In genomic region chr1:3771108-3772026, GRCh38 we compare ENCODE assay signal across 1 cellular context.
TF ChIP-seq lines count a peak whose summit lies in the region.

No MANE protein-coding gene starts in this region.

TF ChIP-seq in HepG2, 621 proteins besides CTCF, POLR2A, EP300 and RAD21 (continued from another document and continues in another):
- TF ChIP-seq CSRNP1 (CRISPR knock-in tag; IDR thresholded peaks at IDR 0.05): peak; percentile 58; the same call in 1 of the 2 replicates
- TF ChIP-seq SIX4 (CRISPR knock-in tag; IDR thresholded peaks at IDR 0.05): no peak
- no peak for TF ChIP-seq PRPF4 (IDR thresholded peaks at IDR 0.05; ENCODE audit: low read depth, low read length, poor library complexity, severe bottlenecking)
- no peak; the same call in 1 of the 2 replicates for TF ChIP-seq ZNF317 (CRISPR knock-in tag; IDR thresholded peaks at IDR 0.05)
- TF ChIP-seq, protein P1, sequence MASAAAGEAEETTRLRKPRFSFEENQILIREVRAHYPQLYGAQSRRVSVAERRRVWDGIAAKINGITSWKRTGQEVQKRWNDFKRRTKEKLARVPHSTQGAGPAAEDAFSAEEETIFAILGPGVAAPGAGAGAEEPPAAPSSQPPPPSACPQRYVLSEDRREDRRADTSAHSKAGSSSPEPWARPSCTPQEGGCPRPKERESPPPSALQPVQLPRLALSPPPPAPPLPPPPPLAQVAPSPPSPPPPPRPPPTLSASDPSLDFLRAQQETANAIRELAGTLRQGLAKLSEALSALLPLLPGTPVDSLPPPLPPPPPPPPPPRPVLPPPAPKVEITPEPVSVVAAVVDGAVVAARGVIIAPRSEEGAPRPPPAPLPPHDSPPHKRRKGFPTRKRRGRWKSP (CRISPR knock-in tag; IDR thresholded peaks at IDR 0.05): no peak
- no peak for TF ChIP-seq RORA (CRISPR knock-in tag; IDR thresholded peaks at IDR 0.05)
- TF ChIP-seq ZNF777 (CRISPR knock-in tag; IDR thresholded peaks at IDR 0.05): no peak
- no peak for TF ChIP-seq ARNTL (CRISPR knock-in tag; IDR thresholded peaks at IDR 0.05)
- no peak for TF ChIP-seq TCF12 (IDR thresholded peaks at IDR 0.05)
- no peak for TF ChIP-seq TCF12 (CRISPR knock-in tag; IDR thresholded peaks at IDR 0.05)
- TF ChIP-seq ZNF136 (CRISPR knock-in tag; IDR thresholded peaks at IDR 0.05; ENCODE audit: low read depth): no peak
- TF ChIP-seq ZNF556 (CRISPR knock-in tag; IDR thresholded peaks at IDR 0.05; ENCODE audit: borderline replicate concordance): no peak
- no peak for TF ChIP-seq CCDC6 (CRISPR knock-in tag; IDR thresholded peaks at IDR 0.05)
- no peak for TF ChIP-seq CREB3 (CRISPR knock-in tag; IDR thresholded peaks at IDR 0.05)
- no peak for TF ChIP-seq TRAFD1 (CRISPR knock-in tag; IDR thresholded peaks at IDR 0.05; ENCODE audit: borderline replicate concordance)
- TF ChIP-seq ZNF572 (CRISPR knock-in tag; IDR thresholded peaks at IDR 0.05): 0 out of 2 replicates have a peak, but pooled peaks have one; percentile 60
- TF ChIP-seq, protein P2, sequence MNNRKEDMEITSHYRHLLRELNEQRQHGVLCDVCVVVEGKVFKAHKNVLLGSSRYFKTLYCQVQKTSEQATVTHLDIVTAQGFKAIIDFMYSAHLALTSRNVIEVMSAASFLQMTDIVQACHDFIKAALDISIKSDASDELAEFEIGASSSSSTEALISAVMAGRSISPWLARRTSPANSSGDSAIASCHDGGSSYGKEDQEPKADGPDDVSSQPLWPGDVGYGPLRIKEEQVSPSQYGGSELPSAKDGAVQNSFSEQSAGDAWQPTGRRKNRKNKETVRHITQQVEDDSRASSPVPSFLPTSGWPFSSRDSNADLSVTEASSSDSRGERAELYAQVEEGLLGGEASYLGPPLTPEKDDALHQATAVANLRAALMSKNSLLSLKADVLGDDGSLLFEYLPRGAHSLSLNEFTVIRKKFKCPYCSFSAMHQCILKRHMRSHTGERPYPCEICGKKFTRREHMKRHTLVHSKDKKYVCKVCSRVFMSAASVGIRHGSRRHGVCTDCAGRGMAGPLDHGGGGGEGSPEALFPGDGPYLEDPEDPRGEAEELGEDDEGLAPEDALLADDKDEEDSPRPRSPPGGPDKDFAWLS (CRISPR knock-in tag; IDR thresholded peaks at IDR 0.05; ENCODE audit: borderline replicate concordance): 0 out of 2 replicates have a peak, but pooled peaks have one; percentile 13
- no peak for TF ChIP-seq GFI1 (CRISPR knock-in tag; IDR thresholded peaks at IDR 0.05; ENCODE audit: borderline replicate concordance)
- TF ChIP-seq SETDB1 (CRISPR knock-in tag; IDR thresholded peaks at IDR 0.05; ENCODE audit: borderline replicate concordance): no peak
- 0 out of 2 replicates have a peak, but pooled peaks have one; percentile 65 for TF ChIP-seq SNAI1 (CRISPR knock-in tag; IDR thresholded peaks at IDR 0.05; ENCODE audit: borderline replicate concordance)
- no peak; the same call in 1 of the 2 replicates for TF ChIP-seq ZNF547 (CRISPR knock-in tag; IDR thresholded peaks at IDR 0.05)
- TF ChIP-seq ZNF569 (CRISPR knock-in tag; IDR thresholded peaks at IDR 0.05; ENCODE audit: borderline replicate concordance): no peak
- no peak for TF ChIP-seq ZNF816 (CRISPR knock-in tag; IDR thresholded peaks at IDR 0.05; ENCODE audit: borderline replicate concordance)
- TF ChIP-seq ZNF367 (CRISPR knock-in tag; IDR thresholded peaks at IDR 0.05; ENCODE audit: borderline replicate concordance): 0 out of 2 replicates have a peak, but pooled peaks have one; percentile 29
- TF ChIP-seq TMF1 (CRISPR knock-in tag; IDR thresholded peaks at IDR 0.05; ENCODE audit: low read depth): no peak
- TF ChIP-seq ELF1 (CRISPR knock-in tag; IDR thresholded peaks at IDR 0.05): peak; percentile 15; the same call in 1 of the 2 replicates
- TF ChIP-seq MIXL1 (CRISPR knock-in tag; IDR thresholded peaks at IDR 0.05): no peak
- TF ChIP-seq ZNF589 (CRISPR knock-in tag; conservative IDR thresholded peaks at IDR 0.05): 0 out of 2 replicates have a peak, but pooled peaks have one; percentile 15
- TF ChIP-seq, protein P3, sequence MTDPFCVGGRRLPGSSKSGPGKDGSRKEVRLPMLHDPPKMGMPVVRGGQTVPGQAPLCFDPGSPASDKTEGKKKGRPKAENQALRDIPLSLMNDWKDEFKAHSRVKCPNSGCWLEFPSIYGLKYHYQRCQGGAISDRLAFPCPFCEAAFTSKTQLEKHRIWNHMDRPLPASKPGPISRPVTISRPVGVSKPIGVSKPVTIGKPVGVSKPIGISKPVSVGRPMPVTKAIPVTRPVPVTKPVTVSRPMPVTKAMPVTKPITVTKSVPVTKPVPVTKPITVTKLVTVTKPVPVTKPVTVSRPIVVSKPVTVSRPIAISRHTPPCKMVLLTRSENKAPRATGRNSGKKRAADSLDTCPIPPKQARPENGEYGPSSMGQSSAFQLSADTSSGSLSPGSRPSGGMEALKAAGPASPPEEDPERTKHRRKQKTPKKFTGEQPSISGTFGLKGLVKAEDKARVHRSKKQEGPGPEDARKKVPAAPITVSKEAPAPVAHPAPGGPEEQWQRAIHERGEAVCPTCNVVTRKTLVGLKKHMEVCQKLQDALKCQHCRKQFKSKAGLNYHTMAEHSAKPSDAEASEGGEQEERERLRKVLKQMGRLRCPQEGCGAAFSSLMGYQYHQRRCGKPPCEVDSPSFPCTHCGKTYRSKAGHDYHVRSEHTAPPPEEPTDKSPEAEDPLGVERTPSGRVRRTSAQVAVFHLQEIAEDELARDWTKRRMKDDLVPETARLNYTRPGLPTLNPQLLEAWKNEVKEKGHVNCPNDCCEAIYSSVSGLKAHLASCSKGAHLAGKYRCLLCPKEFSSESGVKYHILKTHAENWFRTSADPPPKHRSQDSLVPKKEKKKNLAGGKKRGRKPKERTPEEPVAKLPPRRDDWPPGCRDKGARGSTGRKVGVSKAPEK (CRISPR knock-in tag; IDR thresholded peaks at IDR 0.05; ENCODE audit: borderline replicate concordance): no peak
- TF ChIP-seq ZNF552 (CRISPR knock-in tag; IDR thresholded peaks at IDR 0.05; ENCODE audit: borderline replicate concordance): no peak
- no peak for TF ChIP-seq FOXA3 (CRISPR knock-in tag; IDR thresholded peaks at IDR 0.05)
- no peak for TF ChIP-seq HMG20B (CRISPR knock-in tag; conservative IDR thresholded peaks at IDR 0.05)
- TF ChIP-seq, protein P4, sequence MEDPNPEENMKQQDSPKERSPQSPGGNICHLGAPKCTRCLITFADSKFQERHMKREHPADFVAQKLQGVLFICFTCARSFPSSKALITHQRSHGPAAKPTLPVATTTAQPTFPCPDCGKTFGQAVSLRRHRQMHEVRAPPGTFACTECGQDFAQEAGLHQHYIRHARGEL (CRISPR knock-in tag; IDR thresholded peaks at IDR 0.05): no peak
- no peak for TF ChIP-seq ZBTB14 (CRISPR knock-in tag; IDR thresholded peaks at IDR 0.05)
- peak; percentile 65 for TF ChIP-seq PHF8 (CRISPR knock-in tag; IDR thresholded peaks at IDR 0.05)
- TF ChIP-seq, protein P5, sequence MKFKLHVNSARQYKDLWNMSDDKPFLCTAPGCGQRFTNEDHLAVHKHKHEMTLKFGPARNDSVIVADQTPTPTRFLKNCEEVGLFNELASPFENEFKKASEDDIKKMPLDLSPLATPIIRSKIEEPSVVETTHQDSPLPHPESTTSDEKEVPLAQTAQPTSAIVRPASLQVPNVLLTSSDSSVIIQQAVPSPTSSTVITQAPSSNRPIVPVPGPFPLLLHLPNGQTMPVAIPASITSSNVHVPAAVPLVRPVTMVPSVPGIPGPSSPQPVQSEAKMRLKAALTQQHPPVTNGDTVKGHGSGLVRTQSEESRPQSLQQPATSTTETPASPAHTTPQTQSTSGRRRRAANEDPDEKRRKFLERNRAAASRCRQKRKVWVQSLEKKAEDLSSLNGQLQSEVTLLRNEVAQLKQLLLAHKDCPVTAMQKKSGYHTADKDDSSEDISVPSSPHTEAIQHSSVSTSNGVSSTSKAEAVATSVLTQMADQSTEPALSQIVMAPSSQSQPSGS (CRISPR knock-in tag; IDR thresholded peaks at IDR 0.05): 0 out of 2 replicates have a peak, but pooled peaks have one; percentile 30
- no peak for TF ChIP-seq FOXM1 (CRISPR knock-in tag; IDR thresholded peaks at IDR 0.05)
- no peak for TF ChIP-seq ZNF382 (CRISPR knock-in tag; IDR thresholded peaks at IDR 0.05; ENCODE audit: borderline replicate concordance)
- no peak; the same call in 1 of the 2 replicates for TF ChIP-seq TARDBP (CRISPR knock-in tag; IDR thresholded peaks at IDR 0.05)
- TF ChIP-seq ZNF570 (CRISPR knock-in tag; IDR thresholded peaks at IDR 0.05; ENCODE audit: borderline replicate concordance): no peak; the same call in 1 of the 2 replicates
- TF ChIP-seq ZNF768 (CRISPR knock-in tag; IDR thresholded peaks at IDR 0.05): no peak
- no peak for TF ChIP-seq ZFAT (CRISPR knock-in tag; conservative IDR thresholded peaks at IDR 0.05)
- no peak for TF ChIP-seq ZNF567 (CRISPR knock-in tag; IDR thresholded peaks at IDR 0.05; ENCODE audit: borderline replicate concordance)
- TF ChIP-seq ZBTB26 (CRISPR knock-in tag; IDR thresholded peaks at IDR 0.05; ENCODE audit: borderline replicate concordance): no peak
- TF ChIP-seq, protein P6, sequence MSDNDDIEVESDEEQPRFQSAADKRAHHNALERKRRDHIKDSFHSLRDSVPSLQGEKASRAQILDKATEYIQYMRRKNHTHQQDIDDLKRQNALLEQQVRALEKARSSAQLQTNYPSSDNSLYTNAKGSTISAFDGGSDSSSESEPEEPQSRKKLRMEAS (IDR thresholded peaks at IDR 0.05): no peak
- no peak for TF ChIP-seq ZZZ3 (CRISPR knock-in tag; IDR thresholded peaks at IDR 0.05; ENCODE audit: borderline replicate concordance)
- TF ChIP-seq ZNF724P (CRISPR knock-in tag; IDR thresholded peaks at IDR 0.05; ENCODE audit: borderline replicate concordance): 0 out of 2 replicates have a peak, but pooled peaks have one; percentile 35
- TF ChIP-seq PCBP2 (optimal IDR thresholded peaks at IDR 0.05; ENCODE audit: low read depth, low read length, poor library complexity, severe bottlenecking): no peak
- TF ChIP-seq GATA4 (IDR thresholded peaks at IDR 0.05; ENCODE audit: borderline replicate concordance, low read depth): no peak
- TF ChIP-seq ARHGAP35 (CRISPR knock-in tag; IDR thresholded peaks at IDR 0.05; ENCODE audit: borderline replicate concordance): no peak
- no peak for TF ChIP-seq MATR3 (CRISPR knock-in tag; IDR thresholded peaks at IDR 0.05)
- 0 out of 2 replicates have a peak, but pooled peaks have one; percentile 21 for TF ChIP-seq KLF6 (CRISPR knock-in tag; IDR thresholded peaks at IDR 0.05)
- peak; percentile 52 for TF ChIP-seq NR2F6 (IDR thresholded peaks at IDR 0.05)
- TF ChIP-seq NR2F6 (CRISPR knock-in tag; IDR thresholded peaks at IDR 0.05): peak; percentile 36; the same call in 1 of the 2 replicates
- TF ChIP-seq SUZ12 (IDR thresholded peaks at IDR 0.05; ENCODE audit: low read depth, low read length): no peak
- no peak for TF ChIP-seq ZNF260 (CRISPR knock-in tag; IDR thresholded peaks at IDR 0.05; ENCODE audit: borderline replicate concordance, low read depth)
- peak; percentile 29; the same call in 1 of the 2 replicates for TF ChIP-seq ZNF564 (CRISPR knock-in tag; IDR thresholded peaks at IDR 0.05)
- TF ChIP-seq SPEN (CRISPR knock-in tag; IDR thresholded peaks at IDR 0.05; ENCODE audit: low read depth): no peak
- TF ChIP-seq IRF2 (CRISPR knock-in tag; IDR thresholded peaks at IDR 0.05): 0 out of 2 replicates have a peak, but pooled peaks have one; percentile 25
- TF ChIP-seq MED8 (CRISPR knock-in tag; IDR thresholded peaks at IDR 0.05; ENCODE audit: insufficient replicate concordance): no peak
- TF ChIP-seq NCOA5 (CRISPR knock-in tag; IDR thresholded peaks at IDR 0.05): no peak
